ENCODE assay signal across 16 cellular contexts in the genomic region with DNA sequence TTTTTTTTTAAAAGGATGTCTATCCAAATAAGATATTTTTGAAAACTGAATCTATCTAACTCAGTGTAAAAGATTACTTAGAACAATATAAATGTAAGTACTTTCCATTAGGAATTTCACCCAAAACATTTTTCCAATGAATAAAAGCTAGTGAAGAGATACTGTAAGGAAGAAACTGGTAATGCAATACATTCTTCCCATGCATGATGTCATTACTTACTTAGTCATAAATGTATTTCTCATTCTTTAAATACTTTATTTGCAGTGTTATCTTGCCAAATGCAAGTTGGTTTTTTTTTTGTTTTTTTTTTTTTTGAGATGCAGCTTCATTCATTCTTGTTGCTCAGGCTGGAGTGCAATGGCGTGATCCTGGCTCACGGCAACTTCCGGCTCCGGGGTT.
A peak's percentile ranks its signal among the peaks of the same experiment; 100 is the strongest.
DNase-seq lines count a peak whose midpoint lies in the region; ATAC-seq and TF ChIP-seq lines count a peak whose summit lies in the region.
"Had no signal": no experiment of that assay in that cellular context is flagged by ENCODE, and none has a peak within 500 bp of the region (broad histone marks: within the 10 kb centered on the region; RNA-seq: fewer than 3 reads in every experiment).

No MANE protein-coding gene starts in this region.

- intact Hi-C loops in PC-3 (cut with micrococcal nuclease): no loop called here

- POLR2A ChIA-PET in PC-3 (lab: Charles Lee; ENCODE audit: unreplicated experiment): interaction anchor here (0.6 kb wide), 1 partner anchor 10 kb away, joined by 3 read pairs; no protein-coding TSS in a partner anchor
- POLR2A ChIA-PET in SK-N-SH (lab: Yijun Ruan, JAX): no interaction called here

- H3K4me1 ChIP-seq in PC-3 (ENCODE audit: insufficient read depth, low read length): no peaks in the 10 kb centered on the region
- peaks cover 0 to under 1% of the 10 kb centered on the region in 2 experiments; a peak in 2 of 4 replicates for H3K4me1 ChIP-seq in SK-N-SH (ENCODE audit: control insufficient read depth in 1 of 2, insufficient read depth in 2 of 2, low read depth in 1 of 2, low read length in 1 of 2)

- CTCF ChIA-PET in PC-3 (lab: Charles Lee): interaction anchor here (1.2 kb wide), 1 partner anchor 28 kb away, joined by 9 read pairs; no protein-coding TSS in a partner anchor
- CTCF ChIA-PET in SK-N-SH (lab: Yijun Ruan, JAX): interaction anchor here (0.9 to 1.7 kb wide), 3 partner anchors 27 to 225 kb away, joined by 3 to 7 read pairs (median 4); no protein-coding TSS in a partner anchor

- peak; percentile 43 for ATAC-seq in PC-3
- ATAC-seq: HCT116 had no signal

- H3K27me3 ChIP-seq in PC-3 (ENCODE audit: low read length): no peaks in the 10 kb centered on the region
- no peaks in the 10 kb centered on the region for H3K27me3 ChIP-seq in SK-N-SH (ENCODE audit: insufficient read depth)

- H3K4me3 ChIP-seq in AG10803 (ENCODE audit: low read length) (no peak overlapping the region), PC-3 (ENCODE audit: low read length) (no peak overlapping the region), fibroblast of the aortic adventitia (ENCODE audit: low read depth, low read length) (no peak overlapping the region), SK-N-SH (ENCODE audit: low read depth in 2 of 2, low read length in 1 of 2) (no peak overlapping the region)

- H3K9ac ChIP-seq in PC-3 (ENCODE audit: low read length) (no peak overlapping the region), SK-N-SH (no peak overlapping the region)

- H4K20me1 ChIP-seq in PC-3 (ENCODE audit: low read length): no peaks in the 10 kb centered on the region
- no peaks in the 10 kb centered on the region for H4K20me1 ChIP-seq in SK-N-SH (ENCODE audit: insufficient read depth)

- BruUV-seq in PC-3 (replicated peaks; lab: Mats Ljungman, UMichigan): no TSS peak

- H2AFZ ChIP-seq in PC-3 (ENCODE audit: low read length) (no peak overlapping the region), SK-N-SH (ENCODE audit: low read depth) (no peak overlapping the region)

- H3K36me3 ChIP-seq in PC-3 (ENCODE audit: low read depth, low read length) (no peaks in the 10 kb centered on the region), SK-N-SH (replicated peaks in 1 of 2; ENCODE audit: control insufficient read depth in 1 of 2, insufficient read depth in 2 of 2, low read length in 1 of 2) (no peaks in the 10 kb centered on the region)

- H3K79me2 ChIP-seq in PC-3 (ENCODE audit: low read length) (no peaks in the 10 kb centered on the region), SK-N-SH (ENCODE audit: insufficient read depth) (no peaks in the 10 kb centered on the region)

- 92% methylated on average over 4 of the region's 4 CpGs for WGBS in SK-N-SH (ENCODE audit: low lambda C conversion rate)

- no peaks in the 10 kb centered on the region for H3K9me3 ChIP-seq in PC-3 (ENCODE audit: low read length)
- no peaks in the 10 kb centered on the region for H3K9me3 ChIP-seq in SK-N-SH

- H3K4me2 ChIP-seq in PC-3 (ENCODE audit: low read length) (no peak overlapping the region), SK-N-SH (no peak overlapping the region)

- DNase-seq in AG10803 (ENCODE audit: low read depth) (peak; percentile 59), GM04504 (ENCODE audit: low read depth) (peak; percentile 14), PC-3 (peak; percentile 45), fibroblast of the aortic adventitia (ENCODE audit: low read depth) (peak; percentile 12), SK-N-SH (no peak), NCI-H2227 (lab: John Stamatoyannopoulos, UW; ENCODE audit: unreplicated experiment) (no peak)
- no peak for DNase-seq in activated CD4-positive, alpha-beta T cell treated with anti-CD3 and anti-CD28 coated beads for 4 hours
- DNase-seq: CD4-positive, alpha-beta memory T cell; DMS79 treated with DMSO at 0.1 percent for 48 hours; KG1; NCI-H1092; NCI-H2107; NCI-H446; NCI-H774; SHP77 treated with DMSO at 0.1 percent for 48 hours had no signal

- H3K27ac ChIP-seq in PC-3 (ENCODE audit: low read length) (no peak overlapping the region), SK-N-SH (ENCODE audit: low read depth in 2 of 2, low read length in 1 of 2) (no peak overlapping the region)

- H3K9me2 ChIP-seq in PC-3 (replicated peaks; ENCODE audit: low read length): no peaks in the 10 kb centered on the region
- no peaks in the 10 kb centered on the region for H3K9me2 ChIP-seq in SK-N-SH

- TF ChIP-seq CTCF in AG10803 (conservative IDR thresholded peaks at IDR 0.05; ENCODE audit: low read length) (no peak), PC-3 (conservative IDR thresholded peaks at IDR 0.05; ENCODE audit: low read depth, low read length) (no peak), fibroblast of the aortic adventitia (IDR thresholded peaks at IDR 0.05; ENCODE audit: insufficient read depth, low read length) (no peak), SK-N-SH (IDR thresholded peaks at IDR 0.05) (no peak)

- H3F3A ChIP-seq in PC-3 (ENCODE audit: low read length, unreplicated experiment) (no peaks in the 10 kb centered on the region), SK-N-SH (replicated peaks; ENCODE audit: insufficient read depth) (no peaks in the 10 kb centered on the region)

- no peak for TF ChIP-seq EP300 in SK-N-SH (IDR thresholded peaks at IDR 0.05; ENCODE audit: borderline replicate concordance in 1 of 2, low read depth in 1 of 2, low read length in 1 of 2)

- TF ChIP-seq RAD21 in SK-N-SH (IDR thresholded peaks at IDR 0.05; ENCODE audit: low read length): no peak

TF ChIP-seq in SK-N-SH, 30 proteins besides CTCF, POLR2A, EP300 and RAD21:
- no peak for TF ChIP-seq GABPA (IDR thresholded peaks at IDR 0.05; ENCODE audit: low read depth)

Comparison
In these comparisons a context has a peak if more than half of its experiments do, and no peak if none do; other contexts are left out.
1. DNase-seq: peak in AG10803 (single experiment), GM04504 (single experiment), PC-3 (single experiment) and fibroblast of the aortic adventitia (single experiment); none in SK-N-SH (single experiment), activated CD4-positive, alpha-beta T cell treated with anti-CD3 and anti-CD28 coated beads for 4 hours (0 of 2) and NCI-H2227 (single experiment).